ENCODE assay signal across 24 cellular contexts in the genomic region with DNA sequence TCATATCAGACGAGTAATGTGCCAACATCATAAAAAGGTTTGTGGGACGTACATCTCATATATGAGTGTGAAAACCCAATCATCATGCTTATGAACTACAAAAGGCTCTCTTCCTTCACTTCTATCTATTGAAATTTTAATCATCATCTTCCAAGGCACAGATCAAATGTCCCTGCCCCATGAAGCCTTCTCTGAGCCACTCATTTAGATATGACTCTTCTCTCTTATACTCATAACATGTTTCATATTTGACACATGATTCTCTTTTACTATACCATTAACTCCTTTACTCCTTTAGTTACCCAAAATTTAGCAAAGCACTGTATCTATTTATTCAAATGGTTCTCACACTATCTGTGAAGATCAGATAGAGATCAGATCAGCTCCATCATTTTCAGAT.
"Had no signal": no experiment of that assay in that cellular context is flagged by ENCODE, and none has a peak within 500 bp of the region (broad histone marks: within the 10 kb centered on the region; RNA-seq: fewer than 3 reads in every experiment).

No MANE protein-coding gene starts in this region.

- DNase-seq: activated CD4-positive, alpha-beta memory T cell treated with anti-CD3 and anti-CD28 coated beads, Interleukin-2, amount 10 ng/mL, durations not matched to agents 7 days and 5 days; activated CD4-positive, alpha-beta T cell treated with anti-CD3 and anti-CD28 coated beads for 1 hour; activated CD4-positive, alpha-beta T cell treated with anti-CD3 and anti-CD28 coated beads, Interleukin-2, amount 10 ng/mL, durations not matched to agents 7 days and 5 days; activated CD8-positive, alpha-beta memory T cell treated with anti-CD3 and anti-CD28 coated beads, Interleukin-2, amount 50 U/mL, for 48 hours; activated naive CD8-positive, alpha-beta T cell treated with anti-CD3 and anti-CD28 coated beads, Interleukin-2, amount 10 ng/mL, durations not matched to agents 7 days and 5 days; activated T-cell treated with anti-CD3 and anti-CD28 coated beads, Interleukin-2, amount 50 U/mL, for 24 hours; aorta; caudate nucleus; MG63; MV-4-11; NCI-H1092 treated with DMSO at 0.1 percent for 48 hours; NCI-H1417 treated with DMSO at 0.1 percent for 48 hours; NCI-H1694; NCI-H2029; NCI-H2107; NCI-H2171 treated with DMSO at 0.1 percent for 48 hours; NCI-H226; NCI-H526; NCI-H774; T-cell had no signal

- H3K4me1 ChIP-seq: breast epithelium had no signal

- ATAC-seq: Right ventricle myocardium inferior, T-cell had no signal

- H3K9me3 ChIP-seq: MG63 had no signal

- H3K27me3 Mint-ChIP-seq: activated CD4-positive, alpha-beta memory T cell treated with anti-CD3 and anti-CD28 coated beads, Interleukin-2, amount 10 ng/mL, durations not matched to agents 7 days and 5 days; activated CD4-positive, alpha-beta T cell treated with anti-CD3 and anti-CD28 coated beads, Interleukin-2, amount 10 ng/mL, durations not matched to agents 7 days and 5 days; activated T-cell treated with anti-CD3 and anti-CD28 coated beads, Interleukin-2, amount 50 U/mL, for 24 hours; T-cell had no signal

- H3K36me3 ChIP-seq: breast epithelium, MG63 had no signal

- H3K27ac ChIP-seq: breast epithelium, SK-N-MC, VCaP had no signal

- H3K4me3 Mint-ChIP-seq: activated CD4-positive, alpha-beta memory T cell treated with anti-CD3 and anti-CD28 coated beads, Interleukin-2, amount 10 ng/mL, durations not matched to agents 7 days and 5 days; activated CD4-positive, alpha-beta T cell treated with anti-CD3 and anti-CD28 coated beads, Interleukin-2, amount 10 ng/mL, durations not matched to agents 7 days and 5 days; activated naive CD8-positive, alpha-beta T cell treated with anti-CD3 and anti-CD28 coated beads, Interleukin-2, amount 10 ng/mL, durations not matched to agents 7 days and 5 days; activated T-cell treated with anti-CD3 and anti-CD28 coated beads, Interleukin-2, amount 50 U/mL, for 24 hours; T-cell had no signal

- H3K9me3 Mint-ChIP-seq: activated CD4-positive, alpha-beta memory T cell treated with anti-CD3 and anti-CD28 coated beads, Interleukin-2, amount 10 ng/mL, durations not matched to agents 7 days and 5 days; activated naive CD8-positive, alpha-beta T cell treated with anti-CD3 and anti-CD28 coated beads, Interleukin-2, amount 10 ng/mL, durations not matched to agents 7 days and 5 days; T-cell had no signal

- H3K27me3 ChIP-seq: breast epithelium, MG63 had no signal

- H3K27ac Mint-ChIP-seq: activated CD4-positive, alpha-beta memory T cell treated with anti-CD3 and anti-CD28 coated beads, Interleukin-2, amount 10 ng/mL, durations not matched to agents 7 days and 5 days; activated CD4-positive, alpha-beta T cell treated with anti-CD3 and anti-CD28 coated beads, Interleukin-2, amount 10 ng/mL, durations not matched to agents 7 days and 5 days; activated naive CD8-positive, alpha-beta T cell treated with anti-CD3 and anti-CD28 coated beads, Interleukin-2, amount 10 ng/mL, durations not matched to agents 7 days and 5 days; activated T-cell treated with anti-CD3 and anti-CD28 coated beads, Interleukin-2, amount 50 U/mL, for 24 hours; T-cell had no signal

- H3K4me3 ChIP-seq: breast epithelium, MG63, SK-N-MC had no signal
